Comparison of ENCODE assay signal across 10 cellular contexts in the genomic region with DNA sequence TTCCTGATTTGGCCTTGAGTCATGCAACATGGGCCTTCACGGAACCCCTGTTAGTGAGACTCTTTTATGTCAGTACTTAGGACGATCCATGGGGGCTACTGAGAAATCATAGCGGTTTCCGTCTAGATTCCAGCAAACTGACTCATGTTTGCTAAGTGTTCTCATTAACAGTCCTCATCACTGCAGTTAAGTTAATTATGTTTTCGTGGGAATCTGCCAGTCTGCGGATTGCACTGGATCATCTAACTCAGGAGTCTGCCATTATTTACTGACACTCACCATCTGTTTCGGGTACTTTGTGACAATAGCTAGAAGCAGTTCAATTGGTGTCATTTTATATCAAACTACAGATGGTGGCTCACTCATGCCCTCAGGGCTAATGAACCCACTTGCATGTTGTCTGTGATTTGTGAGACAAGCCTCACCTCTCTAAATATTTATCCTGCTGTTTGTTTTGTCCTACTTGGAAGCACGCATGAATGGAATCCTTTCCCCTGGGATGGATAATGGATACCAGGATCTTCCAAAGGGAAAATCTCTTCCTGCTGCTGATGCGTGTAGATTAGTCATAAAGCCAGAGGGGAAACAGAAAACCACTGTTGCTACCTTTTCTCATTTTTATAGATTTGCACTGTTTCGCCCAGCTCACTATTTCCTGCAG.
DNase-seq lines count a peak whose midpoint lies in the region; ATAC-seq and TF ChIP-seq lines count a peak whose summit lies in the region.
"Had no signal": no experiment of that assay in that cellular context is flagged by ENCODE, and none has a peak within 500 bp of the region (broad histone marks: within the 10 kb centered on the region; RNA-seq: fewer than 3 reads in every experiment).

No MANE protein-coding gene starts in this region.

- peaks cover 0 to 13% (median 6%) of the 10 kb centered on the region in 12 donors for H3K4me1 ChIP-seq in heart left ventricle

- WGBS in heart left ventricle, 4 donors, result 88 to 89% (median 88%) methylated on average over 10 of the region's 10 CpGs

- H3K9me3 ChIP-seq in heart left ventricle, result no peaks in the 10 kb centered on the region

- peaks cover 0 to 98% (median 93%) of the 10 kb centered on the region in 9 donors for H3K36me3 ChIP-seq in heart left ventricle

- intact Hi-C loops in heart left ventricle (cut with DNase I), result loop anchor here in 1 of 10 donors (10.0 kb wide), 1 partner anchor 65 kb away; a partner anchor contains a TSS

- no peak for TF ChIP-seq CTCF in heart left ventricle (IDR thresholded peaks at IDR 0.05)

- no peaks in the 10 kb centered on the region for H3K27me3 ChIP-seq in heart left ventricle

- no peak for ATAC-seq in heart left ventricle

- TF ChIP-seq POLR2A in heart left ventricle (IDR thresholded peaks at IDR 0.05), result no peak

- DNase-seq in D341Med (ENCODE audit: low spot score) (peak; percentile 43), NCI-H146 (lab: John Stamatoyannopoulos, UW) (peak; percentile 95), SHP77 treated with DMSO at 0.1 percent for 48 hours (lab: John Stamatoyannopoulos, UW) (peak; percentile 29), islet precursor cell (peak; percentile 71), heart left ventricle (no peak), iPS-NIHi7 (ENCODE audit: extremely low spot score) (no peak), hippocampal formation (lab: John Stamatoyannopoulos, UW) (no peak)
- no peak for DNase-seq in effector CD4-positive, alpha-beta T cell
- DNase-seq: KBM-7 had no signal

- H3K4me3 ChIP-seq in heart left ventricle, result no peak overlapping the region
- H3K4me3 ChIP-seq: SK-N-MC had no signal

- no peak overlapping the region for H3K27ac ChIP-seq in heart left ventricle
- H3K27ac ChIP-seq: SK-N-MC had no signal

Comparison
In these comparisons a context has a peak if more than half of its experiments do, and no peak if none do; other contexts are left out.
1. DNase-seq: peak in D341Med (single experiment), NCI-H146 (single experiment), SHP77 treated with DMSO at 0.1 percent for 48 hours (single experiment) and islet precursor cell (single experiment); none in effector CD4-positive, alpha-beta T cell (single experiment), heart left ventricle (0 of 5), iPS-NIHi7 (single experiment) and hippocampal formation (0 of 2).